ENCODE assay signal across 1 cellular context in the genomic region with DNA sequence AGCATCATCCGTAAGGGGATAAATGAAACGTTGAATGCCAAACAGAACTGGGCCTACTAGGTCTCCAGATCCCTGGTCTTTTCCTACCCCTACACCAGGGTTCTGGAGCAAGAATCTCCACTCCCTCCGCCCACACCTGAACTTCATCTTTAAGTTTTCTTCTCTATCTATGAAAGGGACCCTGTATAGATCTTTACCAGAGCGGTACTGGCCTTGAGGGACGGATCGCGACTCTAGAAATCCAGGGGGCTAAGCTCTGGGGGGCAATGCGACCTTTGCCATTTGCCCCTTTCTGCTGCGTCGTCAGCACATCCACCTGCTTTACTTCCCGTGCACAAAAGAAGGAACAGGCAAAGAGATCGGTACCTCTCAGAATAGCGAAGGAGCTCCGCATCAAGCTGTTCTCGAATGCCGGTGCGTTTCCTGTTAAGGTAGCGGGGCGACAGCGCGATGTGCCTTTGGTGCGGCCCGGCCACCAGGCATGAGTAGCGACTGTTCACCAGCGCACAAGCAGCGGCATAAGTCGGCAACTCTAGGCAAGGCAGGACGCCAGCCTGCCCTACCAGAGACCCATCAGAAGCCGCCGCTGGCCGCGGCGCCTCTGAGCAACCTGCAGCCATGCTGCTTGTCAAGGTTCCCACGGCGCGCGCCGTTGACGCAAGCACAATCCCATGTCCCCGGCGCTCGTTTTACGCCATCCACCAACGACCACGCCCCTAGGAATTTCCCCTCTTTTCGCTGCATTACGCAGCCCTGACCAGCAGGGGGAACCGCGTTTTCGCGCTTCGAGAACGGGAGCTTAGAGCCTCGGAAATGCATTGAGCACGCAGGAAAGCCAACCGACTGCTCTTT.
TF ChIP-seq lines count a peak whose summit lies in the region.

A gene with protein sequence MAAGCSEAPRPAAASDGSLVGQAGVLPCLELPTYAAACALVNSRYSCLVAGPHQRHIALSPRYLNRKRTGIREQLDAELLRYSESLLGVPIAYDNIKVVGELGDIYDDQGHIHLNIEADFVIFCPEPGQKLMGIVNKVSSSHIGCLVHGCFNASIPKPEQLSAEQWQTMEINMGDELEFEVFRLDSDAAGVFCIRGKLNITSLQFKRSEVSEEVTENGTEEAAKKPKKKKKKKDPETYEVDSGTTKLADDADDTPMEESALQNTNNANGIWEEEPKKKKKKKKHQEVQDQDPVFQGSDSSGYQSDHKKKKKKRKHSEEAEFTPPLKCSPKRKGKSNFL (minus strand): TSS at position 641 of the 852 bp plus-strand sequence. CDS start 21 bp downstream, at position 620.

TF ChIP-seq in HepG2, 621 proteins besides CTCF, POLR2A, EP300 and RAD21 (continued from another document and continues in another):
- peak; percentile 89 for TF ChIP-seq ZNF574 (CRISPR knock-in tag; IDR thresholded peaks at IDR 0.05)
- no peak for TF ChIP-seq ZNF781 (CRISPR knock-in tag; IDR thresholded peaks at IDR 0.05; ENCODE audit: borderline replicate concordance, not compliant biosample characterization)
- no peak for TF ChIP-seq FOXA1 (IDR thresholded peaks at IDR 0.05)
- 0 out of 2 replicates have a peak, but pooled peaks have one; percentile 6 for TF ChIP-seq FOXA1 (CRISPR knock-in tag; IDR thresholded peaks at IDR 0.05)
- TF ChIP-seq XRCC5 (optimal IDR thresholded peaks at IDR 0.05; ENCODE audit: low read length): peak; percentile 97
- TF ChIP-seq TAF1 (CRISPR knock-in tag; IDR thresholded peaks at IDR 0.05): peak; percentile 90
- no peak for TF ChIP-seq ZSCAN22 (CRISPR knock-in tag; IDR thresholded peaks at IDR 0.05)
- TF ChIP-seq HDAC1 (CRISPR knock-in tag; IDR thresholded peaks at IDR 0.05): peak; percentile 96
- peak; percentile 39; the same call in 1 of the 2 replicates for TF ChIP-seq HOXA9 (CRISPR knock-in tag; IDR thresholded peaks at IDR 0.05; ENCODE audit: borderline replicate concordance)
- TF ChIP-seq, protein P1, sequence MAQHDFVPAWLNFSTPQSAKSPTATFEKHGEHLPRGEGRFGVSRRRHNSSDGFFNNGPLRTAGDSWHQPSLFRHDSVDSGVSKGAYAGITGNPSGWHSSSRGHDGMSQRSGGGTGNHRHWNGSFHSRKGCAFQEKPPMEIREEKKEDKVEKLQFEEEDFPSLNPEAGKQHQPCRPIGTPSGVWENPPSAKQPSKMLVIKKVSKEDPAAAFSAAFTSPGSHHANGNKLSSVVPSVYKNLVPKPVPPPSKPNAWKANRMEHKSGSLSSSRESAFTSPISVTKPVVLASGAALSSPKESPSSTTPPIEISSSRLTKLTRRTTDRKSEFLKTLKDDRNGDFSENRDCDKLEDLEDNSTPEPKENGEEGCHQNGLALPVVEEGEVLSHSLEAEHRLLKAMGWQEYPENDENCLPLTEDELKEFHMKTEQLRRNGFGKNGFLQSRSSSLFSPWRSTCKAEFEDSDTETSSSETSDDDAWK (CRISPR knock-in tag; IDR thresholded peaks at IDR 0.05): no peak
- TF ChIP-seq RBFOX2 (IDR thresholded peaks at IDR 0.05; ENCODE audit: low read depth, low read length): peak; percentile 88
- no peak for TF ChIP-seq CENPT (CRISPR knock-in tag; IDR thresholded peaks at IDR 0.05; ENCODE audit: low read depth)
- TF ChIP-seq RNF219 (CRISPR knock-in tag; IDR thresholded peaks at IDR 0.05): no peak
- TF ChIP-seq ZFP36L1 (CRISPR knock-in tag; IDR thresholded peaks at IDR 0.05): peak; percentile 81; the same call in 1 of the 2 replicates
- peak; percentile 84 for TF ChIP-seq POLR2AphosphoS5 (IDR thresholded peaks at IDR 0.05; ENCODE audit: low read depth, low read length)
- no peak for TF ChIP-seq EEA1 (CRISPR knock-in tag; IDR thresholded peaks at IDR 0.05; ENCODE audit: borderline replicate concordance)
- peak; percentile 68; the same call in 1 of the 2 replicates for TF ChIP-seq SP4 (CRISPR knock-in tag; IDR thresholded peaks at IDR 0.05)
- TF ChIP-seq ZNF180 (CRISPR knock-in tag; IDR thresholded peaks at IDR 0.05; ENCODE audit: borderline replicate concordance, low read depth): no peak
- 0 out of 2 replicates have a peak, but pooled peaks have one; percentile 9 for TF ChIP-seq NFYC (CRISPR knock-in tag; IDR thresholded peaks at IDR 0.05)
- TF ChIP-seq HMG20A (CRISPR knock-in tag; IDR thresholded peaks at IDR 0.05; ENCODE audit: borderline replicate concordance): no peak; the same call in 1 of the 2 replicates
- TF ChIP-seq, protein P2, sequence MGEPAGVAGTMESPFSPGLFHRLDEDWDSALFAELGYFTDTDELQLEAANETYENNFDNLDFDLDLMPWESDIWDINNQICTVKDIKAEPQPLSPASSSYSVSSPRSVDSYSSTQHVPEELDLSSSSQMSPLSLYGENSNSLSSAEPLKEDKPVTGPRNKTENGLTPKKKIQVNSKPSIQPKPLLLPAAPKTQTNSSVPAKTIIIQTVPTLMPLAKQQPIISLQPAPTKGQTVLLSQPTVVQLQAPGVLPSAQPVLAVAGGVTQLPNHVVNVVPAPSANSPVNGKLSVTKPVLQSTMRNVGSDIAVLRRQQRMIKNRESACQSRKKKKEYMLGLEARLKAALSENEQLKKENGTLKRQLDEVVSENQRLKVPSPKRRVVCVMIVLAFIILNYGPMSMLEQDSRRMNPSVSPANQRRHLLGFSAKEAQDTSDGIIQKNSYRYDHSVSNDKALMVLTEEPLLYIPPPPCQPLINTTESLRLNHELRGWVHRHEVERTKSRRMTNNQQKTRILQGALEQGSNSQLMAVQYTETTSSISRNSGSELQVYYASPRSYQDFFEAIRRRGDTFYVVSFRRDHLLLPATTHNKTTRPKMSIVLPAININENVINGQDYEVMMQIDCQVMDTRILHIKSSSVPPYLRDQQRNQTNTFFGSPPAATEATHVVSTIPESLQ (CRISPR knock-in tag; conservative IDR thresholded peaks at IDR 0.05): 0 out of 2 replicates have a peak, but pooled peaks have one; percentile 46
- TF ChIP-seq ZNF724P (CRISPR knock-in tag; IDR thresholded peaks at IDR 0.05; ENCODE audit: borderline replicate concordance): no peak
- no peak for TF ChIP-seq PLRG1 (conservative IDR thresholded peaks at IDR 0.05)
- no peak for TF ChIP-seq SMARCE1 (IDR thresholded peaks at IDR 0.05; ENCODE audit: borderline replicate concordance)
- 0 out of 2 replicates have a peak, but pooled peaks have one; percentile 76 for TF ChIP-seq DNMT1 (CRISPR knock-in tag; IDR thresholded peaks at IDR 0.05)
- no peak for TF ChIP-seq ZNF326 (CRISPR knock-in tag; IDR thresholded peaks at IDR 0.05; ENCODE audit: borderline replicate concordance)
- peak; percentile 45 for TF ChIP-seq THRA (CRISPR knock-in tag; IDR thresholded peaks at IDR 0.05; ENCODE audit: borderline replicate concordance)
- TF ChIP-seq, protein P3, sequence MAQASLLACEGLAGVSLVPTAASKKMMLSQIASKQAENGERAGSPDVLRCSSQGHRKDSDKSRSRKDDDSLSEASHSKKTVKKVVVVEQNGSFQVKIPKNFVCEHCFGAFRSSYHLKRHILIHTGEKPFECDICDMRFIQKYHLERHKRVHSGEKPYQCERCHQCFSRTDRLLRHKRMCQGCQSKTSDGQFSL (CRISPR knock-in tag; IDR thresholded peaks at IDR 0.05): no peak
- TF ChIP-seq, protein P4, sequence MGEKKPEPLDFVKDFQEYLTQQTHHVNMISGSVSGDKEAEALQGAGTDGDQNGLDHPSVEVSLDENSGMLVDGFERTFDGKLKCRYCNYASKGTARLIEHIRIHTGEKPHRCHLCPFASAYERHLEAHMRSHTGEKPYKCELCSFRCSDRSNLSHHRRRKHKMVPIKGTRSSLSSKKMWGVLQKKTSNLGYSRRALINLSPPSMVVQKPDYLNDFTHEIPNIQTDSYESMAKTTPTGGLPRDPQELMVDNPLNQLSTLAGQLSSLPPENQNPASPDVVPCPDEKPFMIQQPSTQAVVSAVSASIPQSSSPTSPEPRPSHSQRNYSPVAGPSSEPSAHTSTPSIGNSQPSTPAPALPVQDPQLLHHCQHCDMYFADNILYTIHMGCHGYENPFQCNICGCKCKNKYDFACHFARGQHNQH (CRISPR knock-in tag; IDR thresholded peaks at IDR 0.05): peak; percentile 73; the same call in 1 of the 2 replicates
- peak; percentile 68; the same call in 1 of the 2 replicates for TF ChIP-seq ELF3 (CRISPR knock-in tag; IDR thresholded peaks at IDR 0.05)
- TF ChIP-seq, protein P5, sequence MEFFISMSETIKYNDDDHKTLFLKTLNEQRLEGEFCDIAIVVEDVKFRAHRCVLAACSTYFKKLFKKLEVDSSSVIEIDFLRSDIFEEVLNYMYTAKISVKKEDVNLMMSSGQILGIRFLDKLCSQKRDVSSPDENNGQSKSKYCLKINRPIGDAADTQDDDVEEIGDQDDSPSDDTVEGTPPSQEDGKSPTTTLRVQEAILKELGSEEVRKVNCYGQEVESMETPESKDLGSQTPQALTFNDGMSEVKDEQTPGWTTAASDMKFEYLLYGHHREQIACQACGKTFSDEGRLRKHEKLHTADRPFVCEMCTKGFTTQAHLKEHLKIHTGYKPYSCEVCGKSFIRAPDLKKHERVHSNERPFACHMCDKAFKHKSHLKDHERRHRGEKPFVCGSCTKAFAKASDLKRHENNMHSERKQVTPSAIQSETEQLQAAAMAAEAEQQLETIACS (CRISPR knock-in tag; IDR thresholded peaks at IDR 0.05): no peak
- TF ChIP-seq MLLT10 (CRISPR knock-in tag; IDR thresholded peaks at IDR 0.05): no peak
- peak; percentile 73 for TF ChIP-seq GATAD2A (CRISPR knock-in tag; IDR thresholded peaks at IDR 0.05)
- TF ChIP-seq ZNF343 (CRISPR knock-in tag; IDR thresholded peaks at IDR 0.05): peak; percentile 61; the same call in 1 of the 2 replicates
- 0 out of 2 replicates have a peak, but pooled peaks have one; percentile 41 for TF ChIP-seq SATB2 (CRISPR knock-in tag; IDR thresholded peaks at IDR 0.05)
- TF ChIP-seq ZNF576 (CRISPR knock-in tag; IDR thresholded peaks at IDR 0.05): no peak
- peak; percentile 81; the same call in 1 of the 2 replicates for TF ChIP-seq KAT7 (CRISPR knock-in tag; IDR thresholded peaks at IDR 0.05; ENCODE audit: borderline replicate concordance)
